ENCODE assay signal across 14 cellular contexts in genomic region chr1:152543808-152544207, GRCh38. TPM values are rescaled to one million over a fixed set of nuclear protein-coding genes. Genes with fewer than 3 reads are reported as not detected.
DNase-seq lines count a peak whose midpoint lies in the region; ATAC-seq, FAIRE-seq and TF ChIP-seq lines count a peak whose summit lies in the region.
"Had no signal": no experiment of that assay in that cellular context is flagged by ENCODE, and none has a peak within 500 bp of the region (broad histone marks: within the 10 kb centered on the region; RNA-seq: fewer than 3 reads in every experiment).

No MANE protein-coding gene starts in this region.

- FAIRE-seq in keratinocyte (lab: Jason Lieb, UNC), result no peak

- no peak overlapping the region for H2AFZ ChIP-seq in keratinocyte (ENCODE audit: control insufficient read depth, low read length)

- no peaks in the 10 kb centered on the region for H3K9me1 ChIP-seq in keratinocyte (ENCODE audit: control insufficient read depth, extremely low read depth, insufficient read depth, low read length)

- no peaks in the 10 kb centered on the region for H3K79me2 ChIP-seq in keratinocyte (ENCODE audit: control insufficient read depth, insufficient read depth, low read length)

- H3K9ac ChIP-seq in keratinocyte (ENCODE audit: control insufficient read depth, extremely low read depth, insufficient read depth, low read length), result no peak overlapping the region

- H3K27ac ChIP-seq in RWPE2 (ENCODE audit: poor library complexity, severe bottlenecking), result no peak overlapping the region
- H3K27ac ChIP-seq in keratinocyte (ENCODE audit: control insufficient read depth, insufficient read depth, low read length), result no peak overlapping the region
- H3K27ac ChIP-seq: dorsolateral prefrontal cortex, left ventricle myocardium inferior, skin epidermis, tibial artery had no signal

- no peaks in the 10 kb centered on the region for H3K27me3 ChIP-seq in RWPE2 (ENCODE audit: insufficient read depth, poor library complexity, severe bottlenecking)
- peaks cover 3% of the 10 kb centered on the region for H3K27me3 ChIP-seq in keratinocyte (ENCODE audit: control insufficient read depth, extremely low read depth, insufficient read depth, low read length)
- H3K27me3 ChIP-seq: tibial artery had no signal

- no peaks in the 10 kb centered on the region for H4K20me1 ChIP-seq in keratinocyte (ENCODE audit: control insufficient read depth, extremely low read depth, insufficient read depth, low read length)

- H3K4me3 ChIP-seq in RWPE2 (ENCODE audit: severe bottlenecking) (no peak overlapping the region), keratinocyte (ENCODE audit: control insufficient read depth in 2 of 3, extremely low read depth in 1 of 3, insufficient read depth in 2 of 3, low read depth in 1 of 3, low read length in 3 of 3) (no peak overlapping the region)
- H3K4me3 ChIP-seq: dorsolateral prefrontal cortex, left ventricle myocardium inferior, skin epidermis, tibial artery had no signal

- no peak overlapping the region for H3K4me2 ChIP-seq in keratinocyte (ENCODE audit: control insufficient read depth, extremely low read depth, insufficient read depth, low read depth, low read length)

- no peaks in the 10 kb centered on the region for H3K4me1 ChIP-seq in RWPE2 (ENCODE audit: insufficient read depth, poor library complexity, severe bottlenecking)
- H3K4me1 ChIP-seq in keratinocyte (ENCODE audit: control insufficient read depth, extremely low read depth, insufficient read depth, low read length), result no peaks in the 10 kb centered on the region
- H3K4me1 ChIP-seq: left ventricle myocardium inferior, tibial artery had no signal

- dilution Hi-C loops in keratinocyte (cut with MboI; ENCODE audit: extremely low pct_ligation_motif_present, low sequenced_read_pairs), result no loop called here

- no peaks in the 10 kb centered on the region for H3K9me3 ChIP-seq in RWPE2 (ENCODE audit: severe bottlenecking)
- no peaks in the 10 kb centered on the region for H3K9me3 ChIP-seq in keratinocyte (ENCODE audit: control insufficient read depth, low read depth, low read length)
- H3K9me3 ChIP-seq: tibial artery had no signal

- H3K36me3 ChIP-seq in RWPE2 (ENCODE audit: low read depth) (no peaks in the 10 kb centered on the region), keratinocyte (ENCODE audit: control insufficient read depth in 2 of 2, extremely low read depth in 1 of 2, insufficient read depth in 2 of 2, low read length in 2 of 2) (no peaks in the 10 kb centered on the region)
- H3K36me3 ChIP-seq: left ventricle myocardium inferior, tibial artery had no signal

- TF ChIP-seq CTCF in GM10266 (IDR thresholded peaks at IDR 0.05; ENCODE audit: control insufficient read depth, insufficient read depth, low read depth, missing control alignments) (peak; percentile 35), RWPE2 (IDR thresholded peaks at IDR 0.05; ENCODE audit: poor library complexity, severe bottlenecking) (peak; percentile 28), keratinocyte (optimal IDR thresholded peaks at IDR 0.05 in 1 of 3, IDR thresholded peaks at IDR 0.05 in 1 of 3, conservative IDR thresholded peaks at IDR 0.05 in 1 of 3; ENCODE audit: extremely low read depth in 1 of 3, insufficient read depth in 2 of 3, low read length in 3 of 3) (peak; percentile 62 to 65 (median 64))

- DNase-seq in GM10266 (ENCODE audit: extremely low spot score), result no peak
- peak; percentile 14 for DNase-seq in HS-27A (ENCODE audit: low read depth)
- no peak for DNase-seq in RWPE2 (ENCODE audit: low spot score)
- no peak for DNase-seq in keratinocyte (ENCODE audit: low read depth, low spot score)
- DNase-seq in NCI-H2107 (lab: John Stamatoyannopoulos, UW), result no peak
- no peak for DNase-seq in SIG-M5 treated with dmso at 0.1 percent for 504 hours (lab: John Stamatoyannopoulos, UW; ENCODE audit: unreplicated experiment)
- DNase-seq in SKM-1 (lab: John Stamatoyannopoulos, UW; ENCODE audit: unreplicated experiment), result no peak
- DNase-seq: activated T-cell treated with anti-CD3 and anti-CD28 coated beads for 4 hours, amniotic stem cell, dorsolateral prefrontal cortex, left ventricle myocardium inferior, NCI-H1436, tibial artery had no signal

- ATAC-seq in RWPE2 (ENCODE audit: low read depth), result no peak

RNA-seq across cellular contexts. Expression of gene LCE3E, which starts 22.8 kb away (rescaled TPM):
- polyA plus RNA-seq in keratinocyte, result 0.48 to 2.8 TPM (median 2.2 TPM) in 3 replicates
- polyA plus RNA-seq in keratinocyte (2011; ENCODE audit: low read depth), result 112 TPM
- 1.3 and 3.0 TPM in 2 replicates for polyA plus RNA-seq in keratinocyte (2011; cell fraction: cytosol; rRNA removed)
- polyA plus RNA-seq in keratinocyte (2011; cell fraction: nucleus; rRNA removed), result 0.85 and 3.4 TPM in 2 replicates
- polyA plus RNA-seq in keratinocyte (2012; ENCODE audit: low replicate concordance), result 3.4 and 818 TPM in 2 replicates
- 0.42 to 0.62 TPM in 2 of 3 replicates, not detected in the other for polyA minus RNA-seq in keratinocyte
- polyA minus RNA-seq in keratinocyte (2011; cell fraction: cytosol; rRNA and poly(A)+ RNA removed), result not detected
- polyA minus RNA-seq in keratinocyte (2011; cell fraction: nucleus; rRNA and poly(A)+ RNA removed), result 1.2 and 5.8 TPM in 2 replicates

RNA-seq across cellular contexts. Expression of gene CRCT1, which starts 29.5 kb away (rescaled TPM):
- 6.4 to 11.4 TPM (median 9.0 TPM) in 3 replicates for polyA plus RNA-seq in keratinocyte
- polyA plus RNA-seq in keratinocyte (2011; ENCODE audit: low read depth), result 218 TPM
- polyA plus RNA-seq in keratinocyte (2011; cell fraction: cytosol; rRNA removed), result 8.1 and 10.9 TPM in 2 replicates
- polyA plus RNA-seq in keratinocyte (2011; cell fraction: nucleus; rRNA removed), result 7.9 and 11.6 TPM in 2 replicates
- 23.0 and 2,288 TPM in 2 replicates for polyA plus RNA-seq in keratinocyte (2012; ENCODE audit: low replicate concordance)
- 0.89 to 2.3 TPM (median 1.4 TPM) in 3 replicates for polyA minus RNA-seq in keratinocyte
- 16.9 TPM for polyA minus RNA-seq in keratinocyte (2011; cell fraction: cytosol; rRNA and poly(A)+ RNA removed)
- polyA minus RNA-seq in keratinocyte (2011; cell fraction: nucleus; rRNA and poly(A)+ RNA removed), result 2.3 and 10.0 TPM in 2 replicates

RNA-seq across cellular contexts. Expression of gene LCE5A, which starts 33.2 kb away (rescaled TPM):
- not detected in 3 replicates for polyA plus RNA-seq in keratinocyte
- not detected for polyA plus RNA-seq in keratinocyte (2011; ENCODE audit: low read depth)
- polyA plus RNA-seq in keratinocyte (2011; cell fraction: cytosol; rRNA removed), result not detected in 2 replicates
- polyA plus RNA-seq in keratinocyte (2011; cell fraction: nucleus; rRNA removed), result not detected in 2 replicates
- 1.0 TPM in 1 of 2 replicates, not detected in the other for polyA plus RNA-seq in keratinocyte (2012; ENCODE audit: low replicate concordance)
- not detected in 3 replicates for polyA minus RNA-seq in keratinocyte
- polyA minus RNA-seq in keratinocyte (2011; cell fraction: cytosol; rRNA and poly(A)+ RNA removed), result not detected
- polyA minus RNA-seq in keratinocyte (2011; cell fraction: nucleus; rRNA and poly(A)+ RNA removed), result not detected in 2 replicates

RNA-seq across cellular contexts. Expression of gene LCE3D, which starts 36.5 kb away (rescaled TPM):
- polyA plus RNA-seq in keratinocyte, result 1.2 to 9.1 TPM (median 4.4 TPM) in 3 replicates
- polyA plus RNA-seq in keratinocyte (2011; ENCODE audit: low read depth), result 403 TPM
- 3.9 and 9.9 TPM in 2 replicates for polyA plus RNA-seq in keratinocyte (2011; cell fraction: cytosol; rRNA removed)
- 3.2 and 9.0 TPM in 2 replicates for polyA plus RNA-seq in keratinocyte (2011; cell fraction: nucleus; rRNA removed)
- 12.9 and 3,515 TPM in 2 replicates for polyA plus RNA-seq in keratinocyte (2012; ENCODE audit: low replicate concordance)
- 1.1 to 1.2 TPM in 2 of 3 replicates, not detected in the other for polyA minus RNA-seq in keratinocyte
- polyA minus RNA-seq in keratinocyte (2011; cell fraction: cytosol; rRNA and poly(A)+ RNA removed), result not detected
- 2.0 and 8.4 TPM in 2 replicates for polyA minus RNA-seq in keratinocyte (2011; cell fraction: nucleus; rRNA and poly(A)+ RNA removed)

RNA-seq across cellular contexts. Expression of gene LCE3C, which starts 56.2 kb away (rescaled TPM):
- polyA plus RNA-seq in keratinocyte, result 0.20 to 0.34 TPM in 2 of 3 replicates, not detected in the other
- not detected for polyA plus RNA-seq in keratinocyte (2011; ENCODE audit: low read depth)
- polyA plus RNA-seq in keratinocyte (2011; cell fraction: cytosol; rRNA removed), result not detected in 2 replicates
- not detected in 2 replicates for polyA plus RNA-seq in keratinocyte (2011; cell fraction: nucleus; rRNA removed)
- polyA plus RNA-seq in keratinocyte (2012; ENCODE audit: low replicate concordance), result 2.6 TPM in 1 of 2 replicates, not detected in the other
- polyA minus RNA-seq in keratinocyte, result not detected in 3 replicates
- polyA minus RNA-seq in keratinocyte (2011; cell fraction: cytosol; rRNA and poly(A)+ RNA removed), result not detected
- polyA minus RNA-seq in keratinocyte (2011; cell fraction: nucleus; rRNA and poly(A)+ RNA removed), result not detected in 2 replicates
